ENCODE assay signal across 8 cellular contexts in genomic region chr7:36258510-36259259, GRCh38.
DNase-seq lines count a peak whose midpoint lies in the region; ATAC-seq, FAIRE-seq and TF ChIP-seq lines count a peak whose summit lies in the region.
"Not testable (repeated sequence)": the region's sequence is repeated elsewhere in the genome, so short reads cannot be mapped to it uniquely, and the experiment has no call there.

No MANE protein-coding gene starts in this region.

- TF ChIP-seq CTCF in A549 (IDR thresholded peaks at IDR 0.05); H9 (conservative IDR thresholded peaks at IDR 0.05); astrocyte (IDR thresholded peaks at IDR 0.05; ENCODE audit: insufficient read depth, low read depth, low read length); fibroblast of lung (conservative IDR thresholded peaks at IDR 0.05 in 1 of 2, IDR thresholded peaks at IDR 0.05 in 1 of 2; ENCODE audit: low read depth in 1 of 2, low read length in 2 of 2); kidney epithelial cell (IDR thresholded peaks at IDR 0.05; ENCODE audit: insufficient read depth, low read length, poor library complexity, severe bottlenecking); parathyroid adenoma (IDR thresholded peaks at IDR 0.05): not testable (repeated sequence)

- 34% methylated on average over 8 of the region's 18 CpGs for WGBS in A549 (ENCODE audit: missing lambda C conversion rate)
- no CpG with 5 or more reads among the region's 18 CpGs for WGBS in H9 (ENCODE audit: extremely low coverage, insufficient read length, low lambda C conversion rate)

- H3K27ac ChIP-seq in A549, result peak overlapping the region; percentile 78 to 86
- not testable (repeated sequence) for H3K27ac ChIP-seq in H9 (ENCODE audit: insufficient read length, low read depth, low read length); astrocyte (ENCODE audit: low read depth, low read length); fibroblast of lung (ENCODE audit: insufficient read depth, low read length); parathyroid adenoma

- peak overlapping the region; percentile 39 for H3K4me3 ChIP-seq in A549
- not testable (repeated sequence) for H3K4me3 ChIP-seq in NT2/D1 (ENCODE audit: insufficient read length, low read depth); astrocyte (ENCODE audit: insufficient read depth, low read depth, low read length); parathyroid adenoma (ENCODE audit: low read depth, low read length)
- peak overlapping the region in 1 of 4 experiments; percentile 14 for H3K4me3 ChIP-seq in fibroblast of lung (replicated peaks in 1 of 4; ENCODE audit: control extremely low read depth in 1 of 4, insufficient read depth in 1 of 4, low read depth in 3 of 4, low read length in 4 of 4)
- H3K4me3 ChIP-seq in kidney epithelial cell (ENCODE audit: low read depth, low read length), result peak overlapping the region; percentile 22

- H2BK120ac ChIP-seq in H9 (ENCODE audit: low read depth, low read length, poor library complexity, severe bottlenecking), result not testable (repeated sequence)

- H3K79me2 ChIP-seq in H9 (ENCODE audit: insufficient read depth, low read length); astrocyte (ENCODE audit: insufficient read depth, low read length); fibroblast of lung (ENCODE audit: control insufficient read depth, insufficient read depth, low read length); parathyroid adenoma: not testable (repeated sequence)

- not testable (repeated sequence) for H4K91ac ChIP-seq in H9 (ENCODE audit: insufficient read length, low read depth, low read length)

- peak overlapping the region; percentile 99 for H3K4me2 ChIP-seq in A549
- peak overlapping the region; percentile 9 for H3K4me2 ChIP-seq in H9 (ENCODE audit: insufficient read depth, insufficient read length, low read length)
- peak overlapping the region; percentile 87 for H3K4me2 ChIP-seq in astrocyte (ENCODE audit: low read length)
- peak overlapping the region; percentile 59 for H3K4me2 ChIP-seq in fibroblast of lung (ENCODE audit: extremely low read depth, insufficient read depth, low read length)
- peak overlapping the region; percentile 35 for H3K4me2 ChIP-seq in parathyroid adenoma (ENCODE audit: low read length)

- POLR2A ChIA-PET in A549 (lab: Yijun Ruan, JAX), result interaction anchor here (1.0 to 1.1 kb wide), 2 partner anchors 17 to 23 kb away, joined by 3 read pairs; no protein-coding TSS in a partner anchor

- not testable (repeated sequence) for H2AK5ac ChIP-seq in H9 (ENCODE audit: insufficient read length, low read length)

- not testable (repeated sequence) for H3K56ac ChIP-seq in H9 (ENCODE audit: insufficient read length, low read depth, low read length)

- H3K23me2 ChIP-seq in H9 (ENCODE audit: insufficient read length, low read depth, low read length, poor library complexity, severe bottlenecking), result not testable (repeated sequence)

- not testable (repeated sequence) for H3K27me3 ChIP-seq in H9 (ENCODE audit: insufficient read depth, low read length); NT2/D1 (ENCODE audit: insufficient read depth, insufficient read length); astrocyte (ENCODE audit: insufficient read depth, low read length); fibroblast of lung (ENCODE audit: control insufficient read depth, insufficient read depth, low read length); kidney epithelial cell (ENCODE audit: control insufficient read depth, insufficient read depth, low read length); parathyroid adenoma (ENCODE audit: control insufficient read depth, insufficient read depth, low read length)

- not testable (repeated sequence) for H2BK5ac ChIP-seq in H9 (ENCODE audit: insufficient read length, low read length)

- TF ChIP-seq EP300 in A549 (IDR thresholded peaks at IDR 0.05), result not testable (repeated sequence)

- not testable (repeated sequence) for H2BK15ac ChIP-seq in H9 (ENCODE audit: low read depth, low read length)

- H4K20me1 ChIP-seq in H9 (ENCODE audit: control insufficient read depth, insufficient read depth, insufficient read length); astrocyte (ENCODE audit: insufficient read depth, low read length); fibroblast of lung (ENCODE audit: control insufficient read depth, extremely low read depth, insufficient read depth, low read length): not testable (repeated sequence)

- not testable (repeated sequence) for FAIRE-seq in A549 (lab: Jason Lieb, UNC); astrocyte (lab: Jason Lieb, UNC)

- H3K4me3 Mint-ChIP-seq in H9 (peak overlapping the region; percentile 66 to 70), astrocyte (ENCODE audit: unreplicated experiment) (peak overlapping the region; percentile 66)

- H3K36me3 ChIP-seq in NT2/D1 (ENCODE audit: insufficient read depth, insufficient read length, low read length); astrocyte (ENCODE audit: insufficient read depth, low read length); fibroblast of lung (ENCODE audit: control insufficient read depth, insufficient read depth, low read length); kidney epithelial cell (ENCODE audit: control insufficient read depth, insufficient read depth, low read length); parathyroid adenoma (ENCODE audit: control insufficient read depth, insufficient read depth, low read length): not testable (repeated sequence)

- not testable (repeated sequence) for H4K5ac ChIP-seq in H9 (ENCODE audit: insufficient read length, low read depth, low read length)

- ATAC-seq in A549, result peak; percentile 93 to 97

- TF ChIP-seq POLR2A in A549 (IDR thresholded peaks at IDR 0.05; ENCODE audit: low read length), result not testable (repeated sequence)

- H3K4me1 Mint-ChIP-seq in H9 (peaks cover 27 to 31% of the 10 kb centered on the region in 2 experiments), astrocyte (ENCODE audit: low read depth, unreplicated experiment) (peaks cover 25% of the 10 kb centered on the region)

- H3K4ac ChIP-seq in H9 (ENCODE audit: low read depth, low read length), result not testable (repeated sequence)

- H3K36me3 Mint-ChIP-seq in H9 (ENCODE audit: insufficient read depth in 1 of 3, low read depth in 3 of 3), result peaks cover 5 to 37% (median 23%) of the 10 kb centered on the region in 3 experiments
- H3K36me3 Mint-ChIP-seq in astrocyte (ENCODE audit: low read depth, unreplicated experiment), result not testable (repeated sequence)

- not testable (repeated sequence) for H3K9me3 ChIP-seq in A549; H9 (ENCODE audit: control insufficient read depth, low read depth, low read length); NT2/D1 (ENCODE audit: insufficient read depth, low read length); astrocyte (ENCODE audit: insufficient read depth, low read depth, low read length); fibroblast of lung (ENCODE audit: control insufficient read depth, insufficient read depth, low read depth, low read length); parathyroid adenoma (ENCODE audit: control insufficient read depth, low read length)

- H2BK20ac ChIP-seq in H9 (ENCODE audit: low read depth, low read length, poor library complexity, severe bottlenecking), result not testable (repeated sequence)

- H3K4me1 ChIP-seq in A549, result peaks cover 46% of the 10 kb centered on the region
- not testable (repeated sequence) for H3K4me1 ChIP-seq in H9 (ENCODE audit: insufficient read depth, low read length); NT2/D1 (ENCODE audit: insufficient read depth, insufficient read length); fibroblast of lung (ENCODE audit: control insufficient read depth, extremely low read depth, insufficient read depth, low read length); parathyroid adenoma
- peaks cover 11% of the 10 kb centered on the region for H3K4me1 ChIP-seq in astrocyte (ENCODE audit: insufficient read depth, low read length)

- H3K9ac ChIP-seq in H9 (ENCODE audit: extremely low read depth, insufficient read length, low read length); fibroblast of lung (ENCODE audit: insufficient read depth, low read length); parathyroid adenoma: not testable (repeated sequence)
- H3K9ac ChIP-seq in NT2/D1 (ENCODE audit: insufficient read length, low read depth) (peak overlapping the region; percentile 76), astrocyte (ENCODE audit: low read length) (peak overlapping the region; percentile 50)

- H2AFZ ChIP-seq in H9 (ENCODE audit: low read length), result not testable (repeated sequence)
- peak overlapping the region; percentile 87 for H2AFZ ChIP-seq in astrocyte (ENCODE audit: low read depth, low read length)
- peak overlapping the region; percentile 53 for H2AFZ ChIP-seq in fibroblast of lung (ENCODE audit: low read length)
- H2AFZ ChIP-seq in parathyroid adenoma, result peak overlapping the region; percentile 43

- H3K27ac Mint-ChIP-seq in H9 (peak overlapping the region; percentile 92 to 98 (median 98)), astrocyte (ENCODE audit: unreplicated experiment) (peak overlapping the region; percentile 94)

- H3K9me3 Mint-ChIP-seq in H9 (peaks cover 29 to 36% of the 10 kb centered on the region in 2 experiments), astrocyte (ENCODE audit: unreplicated experiment) (peaks cover 15% of the 10 kb centered on the region)

- H3K23ac ChIP-seq in H9 (ENCODE audit: insufficient read length, low read depth, low read length), result not testable (repeated sequence)

- not testable (repeated sequence) for H3K27me3 Mint-ChIP-seq in H9 (ENCODE audit: low read depth); astrocyte (ENCODE audit: low read depth, unreplicated experiment)

- not testable (repeated sequence) for H3K79me1 ChIP-seq in H9 (ENCODE audit: insufficient read depth, low read depth, low read length, poor library complexity, severe bottlenecking)

- not testable (repeated sequence) for H4K8ac ChIP-seq in H9 (replicated peaks; ENCODE audit: insufficient read length, low read depth, low read length)

- 0 out of 5 replicates have a peak, but pooled peaks of 1 of the 2 experiments have one; percentile 16 for TF ChIP-seq RAD21 in A549 (conservative IDR thresholded peaks at IDR 0.05 in 1 of 2, IDR thresholded peaks at IDR 0.05 in 1 of 2)

- H3K18ac ChIP-seq in H9 (ENCODE audit: insufficient read length, low read depth, low read length), result peak overlapping the region; percentile 74

- not testable (repeated sequence) for H2BK12ac ChIP-seq in H9 (ENCODE audit: insufficient read length, low read depth, low read length)

- H3T11ph ChIP-seq in H9 (ENCODE audit: low read length), result not testable (repeated sequence)

- H3K14ac ChIP-seq in H9 (ENCODE audit: insufficient read depth, low read length), result peak overlapping the region; percentile 69

- CTCF ChIA-PET in A549 (lab: Yijun Ruan, JAX), result interaction anchor here (0.6 to 2.3 kb wide), 7 partner anchors 12 to 143 kb away, joined by 3 to 7 read pairs (median 4); no protein-coding TSS in a partner anchor

- peak in 1 of 2 experiments; percentile 80 for DNase-seq in A549 (ENCODE audit: low read depth in 1 of 2, low spot score in 1 of 2)
- peak; percentile 93 for DNase-seq in H9
- peak; percentile 72 to 94 for DNase-seq in NCI-H187 (lab: John Stamatoyannopoulos, UW)
- peak; percentile 98 for DNase-seq in NT2/D1 (ENCODE audit: low read depth, low spot score)
- DNase-seq in astrocyte (ENCODE audit: low read depth), result peak; percentile 76
- DNase-seq in fibroblast of lung (ENCODE audit: low read depth in 2 of 2), result peak; percentile 85 to 90
- peak; percentile 73 for DNase-seq in kidney epithelial cell (ENCODE audit: low read depth)

Comparison
In these comparisons a context has a peak if more than half of its experiments do, and no peak if none do; other contexts are left out.
1. H3K4me2 ChIP-seq: peak in every context shown above with its lines; median percentile 99 in A549; 87 in astrocyte; 59 in fibroblast of lung; 35 in parathyroid adenoma; 9 in H9.